In the genomic region with DNA sequence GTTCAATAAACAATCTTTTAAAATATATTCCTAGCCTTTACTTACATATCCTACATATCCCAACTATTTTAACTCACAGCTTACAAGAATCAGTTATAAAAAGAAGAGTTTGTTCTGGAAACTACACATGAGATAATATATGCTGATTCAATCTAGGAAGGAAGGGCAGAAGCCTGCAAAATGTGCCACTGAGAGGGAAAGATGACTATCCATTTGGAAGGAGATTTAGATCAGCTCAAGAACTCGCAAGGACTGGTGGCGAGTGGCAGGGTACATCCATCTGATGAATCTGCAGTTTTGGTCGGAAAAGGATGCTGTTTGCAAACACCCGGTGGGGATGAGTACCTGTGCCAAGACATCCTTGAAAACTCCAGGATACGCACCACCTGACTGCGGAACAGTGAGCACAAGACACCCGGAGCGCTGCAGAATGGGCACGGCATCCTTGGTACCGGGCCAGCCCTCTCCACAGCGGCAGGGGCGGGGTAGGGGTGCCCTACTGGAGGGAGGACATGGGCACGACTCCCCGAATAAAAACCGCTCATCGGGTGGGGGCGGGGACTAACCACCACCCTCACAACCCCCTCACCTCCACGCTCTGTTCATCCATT, we compare ENCODE assay signal across 8 cellular contexts. TPM values are rescaled to one million over a fixed set of nuclear protein-coding genes. Genes with fewer than 3 reads are reported as not detected.
DNase-seq lines count a peak whose midpoint lies in the region; ATAC-seq and TF ChIP-seq lines count a peak whose summit lies in the region.

No MANE protein-coding gene starts in this region.

- H3K27me3 ChIP-seq in KMS-11 (ENCODE audit: insufficient read depth, low read depth), result no peaks in the 10 kb centered on the region
- no peaks in the 10 kb centered on the region for H3K27me3 ChIP-seq in right atrium auricular region
- H3K27me3 ChIP-seq in uterus, result no peaks in the 10 kb centered on the region

- H3K79me2 ChIP-seq in KMS-11 (ENCODE audit: insufficient read depth, low read depth), result peaks cover 68% of the 10 kb centered on the region

- H3K4me1 ChIP-seq in KMS-11 (ENCODE audit: low read depth, poor library complexity, severe bottlenecking), result peaks cover 42% of the 10 kb centered on the region
- peaks cover 0 to 24% of the 10 kb centered on the region in 2 donors for H3K4me1 ChIP-seq in right atrium auricular region
- no peaks in the 10 kb centered on the region for H3K4me1 ChIP-seq in uterus

- H3K9ac ChIP-seq in KMS-11, result peak overlapping the region; percentile 83

- TF ChIP-seq CTCF in KMS-11 (conservative IDR thresholded peaks at IDR 0.05; ENCODE audit: low read depth, low read length), result no peak
- no peak for TF ChIP-seq CTCF in right atrium auricular region (IDR thresholded peaks at IDR 0.05)
- no peak for TF ChIP-seq CTCF in uterus (IDR thresholded peaks at IDR 0.05)

- no peak for TF ChIP-seq POLR2A in uterus (IDR thresholded peaks at IDR 0.05)

- H3K9me3 ChIP-seq in right atrium auricular region (no peaks in the 10 kb centered on the region), uterus (no peaks in the 10 kb centered on the region)

- DNase-seq in D341Med (ENCODE audit: low spot score) (peak; percentile 82), T-helper 1 cell (peak; percentile 53 to 77 (median 68)), amniotic stem cell (lab: John Stamatoyannopoulos, UW) (peak; percentile 6), right atrium auricular region (ENCODE audit: low spot score) (peak; percentile 64), putamen (ENCODE audit: low spot score) (peak; percentile 65), uterus (peak; percentile 57 to 59)

- peak overlapping the region; percentile 38 for H3K4me3 ChIP-seq in KMS-11 (IDR thresholded peaks at IDR 0.05; ENCODE audit: insufficient read depth, low read depth, low read length)
- peak overlapping the region; percentile 91 to 96 for H3K4me3 ChIP-seq in right atrium auricular region
- H3K4me3 ChIP-seq in uterus, result peak overlapping the region; percentile 79 to 83

- H2AFZ ChIP-seq in KMS-11 (ENCODE audit: low read depth), result peak overlapping the region; percentile 84

- H3K4me2 ChIP-seq in KMS-11, result peak overlapping the region; percentile 87

- intact Hi-C loops in uterus (cut with DNase I; ENCODE audit: low total_unique reads), result no loop called here

- H3K36me3 ChIP-seq in KMS-11 (ENCODE audit: insufficient read depth), result no peaks in the 10 kb centered on the region
- H3K36me3 ChIP-seq in right atrium auricular region, result no peaks in the 10 kb centered on the region
- H3K36me3 ChIP-seq in uterus, result no peaks in the 10 kb centered on the region

- no peaks in the 10 kb centered on the region for H4K20me1 ChIP-seq in KMS-11 (ENCODE audit: insufficient read depth)

- H3K27ac ChIP-seq in KMS-11 (peak overlapping the region; percentile 91), right atrium auricular region (peak overlapping the region; percentile 95), uterus (peak overlapping the region; percentile 82)

- peak; percentile 18 for ATAC-seq in GM21737 (IDR thresholded peaks at IDR 0.05; ENCODE audit: unreplicated experiment)

RNA-seq across cellular contexts. Expression of a gene that starts 0.7 kb away (rescaled TPM):
- 10 to 100 TPM; 12.9 to 20.5 TPM for total RNA-seq in right atrium auricular region
- 10 to 100 TPM in 3 of 4 donors, 1 to 10 TPM in 1; 5.0 to 38.9 (median 21.4) TPM for total RNA-seq in uterus

RNA-seq across cellular contexts. Expression of a gene that starts 49.0 kb away (rescaled TPM):
- 10 to 100 TPM; 23.0 to 44.4 TPM for total RNA-seq in right atrium auricular region
- 10 to 100 TPM; 20.6 to 99.8 (median 33.0) TPM for total RNA-seq in uterus

RNA-seq across cellular contexts. Expression of a gene that starts 49.6 kb away (rescaled TPM):
- total RNA-seq in right atrium auricular region (1 to 10 TPM in 1 of 2 donors, under 1 TPM in 1; 0.79 to 1.5 TPM), uterus (1 to 10 TPM in 2 of 4 donors, under 1 TPM in 1, not detected in 1; 0.26 to 5.5 (median 1.6) TPM)

Comparison
In these comparisons a context has a peak if more than half of its experiments do, and no peak if none do; other contexts are left out.
1. Peak in every context shown above with its lines: DNase-seq, ATAC-seq, H3K4me3 ChIP-seq and H3K27ac ChIP-seq.
2. DNase-seq: peak in every context shown above with its lines; median percentile 82 in D341Med; 68 in T-helper 1 cell; 65 in putamen; 64 in right atrium auricular region; 58 in uterus; 6 in amniotic stem cell.
3. H3K4me3 ChIP-seq: peak in every context shown above with its lines; median percentile 94 in right atrium auricular region; 81 in uterus; 38 in KMS-11.